ENCODE assay signal across 38 cellular contexts in genomic region chr21:14229399-14229798, GRCh38. TPM values are rescaled to one million over a fixed set of nuclear protein-coding genes. Genes with fewer than 3 reads are reported as not detected.
"Had no signal": no experiment of that assay in that cellular context is flagged by ENCODE, and none has a peak within 500 bp of the region (broad histone marks: within the 10 kb centered on the region; RNA-seq: fewer than 3 reads in every experiment).

No MANE protein-coding gene starts in this region.

- H3K36me3 ChIP-seq: adrenal gland, ascending aorta, brain microvascular endothelial cell, breast epithelium, cardiac muscle cell had no signal

- ATAC-seq: activated naive CD4-positive, alpha-beta T cell treated with anti-CD3 and anti-CD28 coated beads, Interleukin-2, amount 50 U/mL, for 72 hours; activated naive CD8-positive, alpha-beta T cell treated with anti-CD3 and anti-CD28 coated beads, Interleukin-2, amount 50 U/mL, for 24 hours; activated T-cell treated with anti-CD3 and anti-CD28 coated beads, Interleukin-2, amount 50 U/mL, for 4 hours; activated T-cell treated with anti-CD3 and anti-CD28 coated beads, Interleukin-2, amount 50 U/mL, for 72 hours; activated T-helper 17 cell treated with anti-CD3 and anti-CD28 coated beads, Interleukin-2, amount 50 U/mL, for 72 hours; body of pancreas had no signal

- H3K27me3 ChIP-seq: adrenal gland, ascending aorta, body of pancreas, brain microvascular endothelial cell, breast epithelium, cardiac muscle cell had no signal

- DNase-seq: activated effector memory CD4-positive, alpha-beta T cell treated with anti-CD3 and anti-CD28 coated beads, Interleukin-2, amount 50 U/mL, for 16 hours; activated effector memory CD4-positive, alpha-beta T cell treated with Interleukin-2 at 50 U/mL for 16 hours; activated gamma-delta T cell; activated gamma-delta T cell treated with Interleukin-2 at 50 U/mL for 16 hours; activated naive CD4-positive, alpha-beta T cell; activated naive CD4-positive, alpha-beta T cell treated with anti-CD3 and anti-CD28 coated beads for 36 hours; activated naive CD4-positive, alpha-beta T cell treated with anti-CD3 and anti-CD28 coated beads, Interleukin-2, amount 10 ng/mL, durations not matched to agents 7 days and 5 days; activated naive CD4-positive, alpha-beta T cell treated with anti-CD3 and anti-CD28 coated beads, Interleukin-2, amount 50 U/mL, for 16 hours; activated naive CD4-positive, alpha-beta T cell treated with Interleukin-2 at 50 U/mL for 16 hours; activated naive CD8-positive, alpha-beta T cell treated with anti-CD3 and anti-CD28 coated beads for 36 hours; activated naive CD8-positive, alpha-beta T cell treated with anti-CD3 and anti-CD28 coated beads, Interleukin-2, amount 10 ng/mL, durations not matched to agents 7 days and 5 days; activated naive CD8-positive, alpha-beta T cell treated with anti-CD3 and anti-CD28 coated beads, Interleukin-2, amount 50 U/mL, for 24 hours; activated T-cell treated with anti-CD3 and anti-CD28 coated beads, Interleukin-2, amount 50 U/mL, for 4 hours; activated T-cell treated with anti-CD3 and anti-CD28 coated beads, Interleukin-2, amount 50 U/mL, for 48 hours; activated T-cell treated with anti-CD3 and anti-CD28 coated beads, Interleukin-2, amount 50 U/mL, for 72 hours; adrenal gland; amniotic stem cell; amygdala; anterior cingulate cortex; aorta; body of pancreas; brain microvascular endothelial cell; caudate nucleus; central memory CD4-positive, alpha-beta T cell; cerebellar nuclear complex had no signal

- H3K4me1 ChIP-seq: adrenal gland, ascending aorta, body of pancreas, breast epithelium had no signal

- FAIRE-seq: astrocyte, bronchial epithelial cell had no signal

- H3K27ac ChIP-seq: adrenal gland, ascending aorta, body of pancreas, brain microvascular endothelial cell, breast epithelium, cardiac muscle cell had no signal

- H3K4me3 ChIP-seq: adrenal gland, ascending aorta, body of pancreas, breast epithelium, cardiac muscle cell had no signal

RNA-seq across cellular contexts. Expression of gene RBM11, which starts 13.4 kb away (rescaled TPM):
- total RNA-seq: ascending aorta, chondrocyte had no signal

RNA-seq across cellular contexts. Expression of gene LIPI, which starts 18.6 kb away (rescaled TPM):
- total RNA-seq: activated naive CD4-positive, alpha-beta T cell treated with anti-CD3 and anti-CD28 coated beads for 36 hours; activated naive CD4-positive, alpha-beta T cell treated with anti-CD3 and anti-CD28 coated beads, Interleukin-2, amount 50 U/mL, for 72 hours; activated naive CD8-positive, alpha-beta T cell treated with anti-CD3 and anti-CD28 coated beads for 36 hours; activated naive CD8-positive, alpha-beta T cell treated with anti-CD3 and anti-CD28 coated beads, Interleukin-2, amount 10 ng/mL, durations not matched to agents 7 days and 5 days; activated T-cell treated with anti-CD3 and anti-CD28 coated beads, Interleukin-2, amount 50 U/mL, for 4 hours; activated T-cell treated with anti-CD3 and anti-CD28 coated beads, Interleukin-2, amount 50 U/mL, for 72 hours; activated T-helper 1 cell treated with anti-CD3 and anti-CD28 coated beads, Interleukin-12 subunit alpha, Interleukin-12 subunit beta, Interleukin-2, Interleukin-4 antibody, amounts not matched to agents 30 ng/mL and 10 ng/mL and 1 ng/mL, durations not matched to agents 14 hours and 24 hours and 36 hours; activated T-helper 17 cell treated with anti-CD3 and anti-CD28 coated beads, Interleukin-2, amount 50 U/mL, for 72 hours; activated T-helper 2 cell treated with anti-CD3 and anti-CD28 coated beads, Interferon-gamma antibody, Interleukin-2, Interleukin-4, amounts not matched to agents 10 μg/mL and 5 μg/mL and 100 μg/mL, durations not matched to agents 14 hours and 24 hours and 36 hours; adrenal gland; aorta; ascending aorta; astrocyte; body of pancreas; breast epithelium; bronchial epithelial cell; cardiac muscle cell; cardiac septum; cerebellum; chondrocyte had no signal
- polyA plus RNA-seq: adipose tissue, adrenal gland, aorta, cardiac muscle cell had no signal
